ENCODE assay signal across 9 cellular contexts in genomic region chr21:21200939-21201610, GRCh38.
DNase-seq lines count a peak whose midpoint lies in the region; ATAC-seq and TF ChIP-seq lines count a peak whose summit lies in the region.
"Had no signal": no experiment of that assay in that cellular context is flagged by ENCODE, and none has a peak within 500 bp of the region (broad histone marks: within the 10 kb centered on the region; RNA-seq: fewer than 3 reads in every experiment).

No MANE protein-coding gene starts in this region.

- H3K27me3 ChIP-seq in sigmoid colon, result no peaks in the 10 kb centered on the region

- no peak for TF ChIP-seq EP300 in sigmoid colon (IDR thresholded peaks at IDR 0.05)

- TF ChIP-seq POLR2A in sigmoid colon (IDR thresholded peaks at IDR 0.05), result no peak

- ATAC-seq in GM19043 (IDR thresholded peaks at IDR 0.05; ENCODE audit: low read depth, unreplicated experiment) (peak; percentile 57), GM21576 (IDR thresholded peaks at IDR 0.05; ENCODE audit: unreplicated experiment) (no peak)

- intact Hi-C loops in sigmoid colon (cut with DNase I), result no loop called here

- H3K4me3 ChIP-seq in fibroblast of pulmonary artery (replicated peaks; ENCODE audit: low read depth, low read length) (peak overlapping the region; percentile 23), sigmoid colon (peak overlapping the region in 3 of 4 donors; percentile 21 to 32 (median 32))

- no peaks in the 10 kb centered on the region for H3K36me3 ChIP-seq in sigmoid colon

- TF ChIP-seq CTCF in fibroblast of pulmonary artery (IDR thresholded peaks at IDR 0.05; ENCODE audit: low read length, missing control alignments) (no peak), sigmoid colon (IDR thresholded peaks at IDR 0.05) (no peak)

- DNase-seq in RPMI7951 (ENCODE audit: low read depth), result peak; percentile 17
- peak; percentile 43 for DNase-seq in fibroblast of pulmonary artery (ENCODE audit: low read depth)
- no peak for DNase-seq in sigmoid colon
- no peak for DNase-seq in NCI-H748 (lab: John Stamatoyannopoulos, UW; ENCODE audit: unreplicated experiment)
- no peak for DNase-seq in NCI-H2171 (lab: John Stamatoyannopoulos, UW)
- DNase-seq: midbrain; stimulated activated CD4-positive, alpha-beta T cell treated with anti-CD3 and anti-CD28 coated beads, Interleukin-4, amount 100 ng/mL, for 24 hours had no signal

- H3K4me1 ChIP-seq in sigmoid colon, result peaks cover 0 to 40% (median 23%) of the 10 kb centered on the region in 4 donors

- WGBS in sigmoid colon, 2 donors, result 47 to 51% methylated on average over 5 of the region's 5 CpGs

- H3K27ac ChIP-seq in sigmoid colon, result peak overlapping the region; percentile 39 to 84 (median 62)

- peaks cover 0 to 2% (median 0%) of the 10 kb centered on the region in 4 donors for H3K9me3 ChIP-seq in sigmoid colon

Comparison
In these comparisons a context has a peak if more than half of its experiments do, and no peak if none do; other contexts are left out.
1. DNase-seq: peak in RPMI7951 (single experiment) and fibroblast of pulmonary artery (single experiment); none in sigmoid colon (single experiment), NCI-H748 (single experiment) and NCI-H2171 (single experiment).